Comparison of ENCODE assay signal across 15 cellular contexts in the genomic region with DNA sequence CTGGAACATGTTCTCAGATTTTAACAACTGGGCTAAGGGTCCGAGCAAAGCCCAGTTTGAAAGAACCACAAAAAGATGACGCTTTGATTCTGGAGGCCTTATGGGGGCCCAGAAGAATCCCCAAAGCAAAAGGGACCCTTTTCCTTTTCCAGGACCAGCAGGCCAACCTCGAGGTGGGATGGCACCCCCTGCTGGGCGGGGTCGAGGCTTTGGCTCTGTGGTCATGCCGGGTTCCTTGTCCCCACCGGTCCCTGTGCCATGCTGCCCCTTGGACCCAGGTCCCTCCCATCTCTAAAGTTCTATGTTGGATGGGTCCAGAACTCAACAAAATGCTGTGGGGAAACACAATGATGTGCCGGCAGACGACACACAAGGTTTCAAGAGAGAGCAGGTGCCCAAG. TPM values are rescaled to one million over a fixed set of nuclear protein-coding genes. Genes with fewer than 3 reads are reported as not detected.
DNase-seq lines count a peak whose midpoint lies in the region; ATAC-seq and TF ChIP-seq lines count a peak whose summit lies in the region.
"Had no signal": no experiment of that assay in that cellular context is flagged by ENCODE, and none has a peak within 500 bp of the region (broad histone marks: within the 10 kb centered on the region; RNA-seq: fewer than 3 reads in every experiment).

No MANE protein-coding gene starts in this region.

- WGBS in prostate gland, result 79% methylated on average over 9 of the region's 9 CpGs
- 81 to 87% methylated on average over 8 to 9 of the region's 9 CpGs for WGBS in thyroid gland, 2 donors

- DNase-seq in cardiac muscle cell (ENCODE audit: low read depth in 1 of 2, low spot score in 1 of 2) (no peak), right atrium auricular region (ENCODE audit: low spot score) (no peak), MM.1S (no peak), fibroblast of mammary gland (ENCODE audit: low read depth) (no peak), prostate gland (ENCODE audit: low spot score) (no peak), thyroid gland (no peak)
- DNase-seq in stimulated activated CD8-positive, alpha-beta memory T cell treated with anti-CD3 and anti-CD28 coated beads, Interleukin-4, amount 100 ng/mL, for 48 hours, result peak; percentile 40
- DNase-seq: CD4-positive, CD25-positive, alpha-beta regulatory T cell; NCI-H146; NCI-H748 treated with DMSO at 0.1 percent for 48 hours; nucleus accumbens had no signal

- H3K27me3 ChIP-seq in cardiac muscle cell (no peaks in the 10 kb centered on the region), right atrium auricular region (no peaks in the 10 kb centered on the region), MM.1S (replicated peaks; ENCODE audit: insufficient read depth, low read length) (no peaks in the 10 kb centered on the region), prostate gland (replicated peaks; ENCODE audit: insufficient read depth) (no peaks in the 10 kb centered on the region), thyroid gland (no peaks in the 10 kb centered on the region)

- no peak overlapping the region for H3K27ac ChIP-seq in cardiac muscle cell
- H3K27ac ChIP-seq in right atrium auricular region, result no peak overlapping the region
- no peak overlapping the region for H3K27ac ChIP-seq in MM.1S (ENCODE audit: low read length)
- H3K27ac ChIP-seq in prostate gland, result no peak overlapping the region
- no peak overlapping the region for H3K27ac ChIP-seq in thyroid gland

- peak; percentile 30 for TF ChIP-seq CTCF in cardiac muscle cell (IDR thresholded peaks at IDR 0.05; ENCODE audit: low read depth, low read length)
- TF ChIP-seq CTCF in right atrium auricular region (IDR thresholded peaks at IDR 0.05), result peak in 1 of 2 donors; percentile 61
- TF ChIP-seq CTCF in MM.1S (IDR thresholded peaks at IDR 0.05; ENCODE audit: low read length), result peak; percentile 9; the same call in 1 of the 2 replicates
- peak; percentile 11 for TF ChIP-seq CTCF in fibroblast of mammary gland (conservative IDR thresholded peaks at IDR 0.05; ENCODE audit: control insufficient read depth, insufficient read depth, low read depth, low read length)
- peak in 1 of 4 experiments; percentile 25 for TF ChIP-seq CTCF in prostate gland (IDR thresholded peaks at IDR 0.05)
- TF ChIP-seq CTCF in thyroid gland (IDR thresholded peaks at IDR 0.05), result peak in 1 of 6 experiments; percentile 8

- H3K79me2 ChIP-seq in MM.1S (ENCODE audit: low read length), result no peaks in the 10 kb centered on the region

- no peak overlapping the region for H2AFZ ChIP-seq in MM.1S (ENCODE audit: low read length)

- H3K4me1 ChIP-seq in cardiac muscle cell (ENCODE audit: low read depth) (no peaks in the 10 kb centered on the region), right atrium auricular region (no peaks in the 10 kb centered on the region), MM.1S (ENCODE audit: low read length) (no peaks in the 10 kb centered on the region), prostate gland (replicated peaks) (no peaks in the 10 kb centered on the region), thyroid gland (no peaks in the 10 kb centered on the region)

- H3F3A ChIP-seq in MM.1S (ENCODE audit: insufficient read depth, low read length), result no peaks in the 10 kb centered on the region

- H3K9ac ChIP-seq in MM.1S (ENCODE audit: low read length), result no peak overlapping the region

- intact Hi-C loops in prostate gland (cut with DNase I), result no loop called here
- intact Hi-C loops in thyroid gland (cut with DNase I), result no loop called here

- H3K4me3 ChIP-seq in cardiac muscle cell (no peak overlapping the region), right atrium auricular region (no peak overlapping the region), MM.1S (ENCODE audit: low read length) (no peak overlapping the region), fibroblast of mammary gland (ENCODE audit: control insufficient read depth, low read depth, low read length) (no peak overlapping the region), prostate gland (no peak overlapping the region), thyroid gland (replicated peaks in 1 of 3) (no peak overlapping the region)
- H3K4me3 ChIP-seq: HAP-1 had no signal

- TF ChIP-seq POLR2A in prostate gland (IDR thresholded peaks at IDR 0.05) (no peak), thyroid gland (IDR thresholded peaks at IDR 0.05) (no peak)

- no peaks in the 10 kb centered on the region for H4K20me1 ChIP-seq in MM.1S (ENCODE audit: insufficient read depth, low read length)

- H3K4me2 ChIP-seq in MM.1S (ENCODE audit: low read depth, low read length), result no peak overlapping the region

- H3K9me3 ChIP-seq in cardiac muscle cell (ENCODE audit: low read depth) (no peaks in the 10 kb centered on the region), right atrium auricular region (no peaks in the 10 kb centered on the region), MM.1S (replicated peaks; ENCODE audit: insufficient read depth, low read length) (no peaks in the 10 kb centered on the region), prostate gland (no peaks in the 10 kb centered on the region), thyroid gland (no peaks in the 10 kb centered on the region)
- H3K9me3 ChIP-seq: HAP-1 had no signal

- H3K36me3 ChIP-seq in cardiac muscle cell, result peaks cover 19% of the 10 kb centered on the region
- H3K36me3 ChIP-seq in right atrium auricular region, result peaks cover 5% of the 10 kb centered on the region
- no peaks in the 10 kb centered on the region for H3K36me3 ChIP-seq in MM.1S (replicated peaks; ENCODE audit: insufficient read depth, low read length)
- no peaks in the 10 kb centered on the region for H3K36me3 ChIP-seq in prostate gland
- H3K36me3 ChIP-seq in thyroid gland, result peaks cover 35 to 44% of the 10 kb centered on the region in 2 donors
- H3K36me3 ChIP-seq: HAP-1 had no signal

- H3K9me2 ChIP-seq in MM.1S (replicated peaks; ENCODE audit: insufficient read depth, low read length), result no peaks in the 10 kb centered on the region

- ATAC-seq in GM19328 (IDR thresholded peaks at IDR 0.05; ENCODE audit: unreplicated experiment), result no peak
- ATAC-seq: left lobe of liver; stimulated activated memory B cell treated with anti-CD40 and anti-IgM and Interleukin-4, amounts not matched to agents 10 μg/mL and 1 μg/mL and 100 μg/mL, for 72 hours had no signal

RNA-seq across cellular contexts. Expression of a gene that starts 30.9 kb away (rescaled TPM):
- total RNA-seq in cardiac muscle cell, result 0.39 and 0.83 TPM in 2 replicates
- 0.44 and 1.6 TPM in 2 replicates for polyA plus RNA-seq in cardiac muscle cell
- 10 to 100 TPM; 35.1 to 42.2 TPM for total RNA-seq in right atrium auricular region
- total RNA-seq in prostate gland, result 10 to 100 TPM; 20.7 to 33.9 TPM
- total RNA-seq in thyroid gland, result 10 to 100 TPM; 38.5 to 85.3 (median 66.0) TPM

RNA-seq across cellular contexts. Expression of a gene that starts 47.5 kb away (rescaled TPM):
- total RNA-seq in cardiac muscle cell, result 40.4 and 48.9 TPM in 2 replicates
- 23.8 and 31.9 TPM in 2 replicates for polyA plus RNA-seq in cardiac muscle cell
- 10 to 100 TPM in 1 of 2 donors, 1 to 10 TPM in 1; 6.4 to 13.0 TPM for total RNA-seq in right atrium auricular region
- 10 to 100 TPM; 30.1 to 41.9 TPM for total RNA-seq in prostate gland
- total RNA-seq in thyroid gland, result 10 to 100 TPM; 53.9 to 89.9 (median 79.8) TPM

RNA-seq across cellular contexts. Expression of a gene that starts 47.8 kb away (rescaled TPM):
- 13.1 and 15.3 TPM in 2 replicates for total RNA-seq in cardiac muscle cell
- polyA plus RNA-seq in cardiac muscle cell, result 7.7 and 10.3 TPM in 2 replicates
- 1 to 10 TPM; 7.7 to 9.7 TPM for total RNA-seq in right atrium auricular region
- 10 to 100 TPM; 12.7 to 36.0 TPM for total RNA-seq in prostate gland
- 10 to 100 TPM; 11.0 to 20.8 (median 15.6) TPM for total RNA-seq in thyroid gland

Comparison
In these comparisons a context has a peak if more than half of its experiments do, and no peak if none do; other contexts are left out.
1. RNA of a gene that starts 30.9 kb away (total RNA-seq): 38.5 to 85.3 TPM in thyroid gland, 35.1 to 42.2 TPM in right atrium auricular region and 20.7 to 33.9 TPM in prostate gland; 0.39 to 0.83 TPM in cardiac muscle cell; every median in the first group is over 10 times any median in the second.